8 cellular contexts compared by ENCODE assay signal in genomic region chr17:29140051-29140582, GRCh38. TPM values are rescaled to one million over a fixed set of nuclear protein-coding genes. Genes with fewer than 3 reads are reported as not detected.
DNase-seq lines count a peak whose midpoint lies in the region; ATAC-seq lines count a peak whose summit lies in the region.

No MANE protein-coding gene starts in this region.

- H3K27me3 ChIP-seq in HAP-1 (ENCODE audit: low read depth), result no peaks in the 10 kb centered on the region

- H3K9me3 Mint-ChIP-seq in effector memory CD8-positive, alpha-beta T cell, result no peaks in the 10 kb centered on the region

- in situ Hi-C loops in HAP-1 (cut with MboI; ENCODE audit: low sequenced_read_pairs), result no loop called here

- peak; percentile 70 for ATAC-seq in effector memory CD8-positive, alpha-beta T cell (replicated peaks)

- H3K27ac Mint-ChIP-seq in effector memory CD8-positive, alpha-beta T cell, result peak overlapping the region; percentile 95 to 96

- H3K36me3 ChIP-seq in HAP-1 (replicated peaks), result no peaks in the 10 kb centered on the region

- H3K36me3 Mint-ChIP-seq in effector memory CD8-positive, alpha-beta T cell (ENCODE audit: insufficient read depth), result peaks cover 32% of the 10 kb centered on the region

- H3K27me3 Mint-ChIP-seq in effector memory CD8-positive, alpha-beta T cell, result no peaks in the 10 kb centered on the region

- H3K9me3 ChIP-seq in HAP-1, result no peaks in the 10 kb centered on the region

- H3K4me1 Mint-ChIP-seq in effector memory CD8-positive, alpha-beta T cell (ENCODE audit: low read depth in 2 of 2), result peaks cover 53 to 67% of the 10 kb centered on the region in 2 donors

- peaks cover 7% of the 10 kb centered on the region; the same call in 1 of the 2 replicates for H3K4me1 ChIP-seq in HAP-1

- H3K4me3 Mint-ChIP-seq in effector memory CD8-positive, alpha-beta T cell, result peak overlapping the region; percentile 89 to 92

- peak; percentile 37 for DNase-seq in DMS153 (lab: John Stamatoyannopoulos, UW)
- DNase-seq in HAP-1 (ENCODE audit: low spot score in 2 of 2), result peak; percentile 45 to 84
- DNase-seq in NCI-H774 (lab: John Stamatoyannopoulos, UW), result peak; percentile 12
- peak; percentile 69 for DNase-seq in activated CD8-positive, alpha-beta memory T cell treated with anti-CD3 and anti-CD28 coated beads for 4 hours (ENCODE audit: low read depth in 2 of 2)
- DNase-seq in effector memory CD8-positive, alpha-beta T cell, result peak; percentile 58 to 67 (median 66)
- DNase-seq in myocyte (ENCODE audit: low read depth), result peak; percentile 88
- peak; percentile 71 for DNase-seq in stimulated activated CD8-positive, alpha-beta memory T cell treated with anti-CD3 and anti-CD28 coated beads, Interleukin-7, amount 100 ng/mL, for 24 hours (ENCODE audit: low read depth)
- DNase-seq in NCI-H2081 treated with DMSO at 0.1 percent for 48 hours (lab: John Stamatoyannopoulos, UW), result no peak

- no peak overlapping the region for H3K4me3 ChIP-seq in HAP-1

RNA-seq across cellular contexts. Expression of gene MYO18A, which starts 40.1 kb away (rescaled TPM):
- total RNA-seq in myocyte, result 167 and 209 TPM in 2 replicates
- 78.9 TPM for polyA plus RNA-seq in myocyte (2012)
